In genomic region chr15:42306681-42307080, GRCh38 we compare ENCODE assay signal across 8 cellular contexts.
"Had no signal": no experiment of that assay in that cellular context is flagged by ENCODE, and none has a peak within 500 bp of the region (broad histone marks: within the 10 kb centered on the region; RNA-seq: fewer than 3 reads in every experiment).

No MANE protein-coding gene starts in this region.

- H3K4me3 ChIP-seq: GM23248, HAP-1 had no signal

- DNase-seq: GM23248, GOT3, H7, HFFc6, KBM-7 had no signal

- ATAC-seq: HCT116, HepG2 had no signal
